1 cellular context compared by ENCODE assay signal in the genomic region with DNA sequence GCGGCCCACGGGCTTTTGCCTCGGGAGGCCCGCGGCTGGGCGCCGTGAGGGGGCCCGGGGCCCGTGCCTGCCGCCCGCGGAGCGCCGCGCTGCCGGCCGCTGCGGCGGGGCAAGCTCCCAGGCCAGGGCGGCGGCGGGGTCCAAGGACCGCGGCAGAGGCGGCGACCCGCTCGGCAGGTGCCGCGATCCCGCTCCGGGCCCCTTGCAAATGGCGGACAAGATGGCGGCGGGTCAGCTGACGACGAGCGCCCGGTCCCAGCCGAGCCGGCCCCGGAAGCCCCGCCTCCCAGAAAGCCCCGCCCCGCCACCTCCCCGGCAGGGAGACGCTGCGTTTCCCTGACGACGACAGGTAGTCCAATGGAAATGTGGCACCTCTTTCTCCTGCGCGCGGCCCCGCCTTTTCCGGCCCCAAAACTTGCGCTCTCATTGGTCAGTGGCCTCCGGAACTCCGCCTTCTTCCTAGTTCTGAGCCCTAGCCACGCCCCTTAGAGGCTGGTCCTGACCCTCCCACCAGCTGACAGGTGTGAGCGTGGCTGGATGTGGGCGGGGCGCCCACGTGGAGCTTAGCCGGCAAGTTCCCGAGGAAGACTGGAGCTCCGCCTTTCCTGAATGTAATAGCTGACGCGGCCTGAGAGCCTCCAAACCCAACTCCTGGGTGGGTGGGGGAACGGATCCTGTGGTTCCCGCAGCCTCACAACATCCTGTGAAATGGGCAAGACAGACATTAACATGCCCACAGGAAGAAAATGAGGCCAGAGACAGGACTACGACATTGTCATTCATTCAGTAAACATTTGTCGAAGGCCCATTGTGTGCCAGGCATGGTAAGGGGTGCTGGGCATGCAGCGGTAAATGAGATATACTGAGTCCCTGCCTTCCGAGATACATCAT.
A peak's percentile ranks its signal among the peaks of the same experiment; 100 is the strongest.
TF ChIP-seq lines count a peak whose summit lies in the region.

A gene (minus strand): TSS at position 228 of the 891 bp plus-strand sequence. CDS start 232 bp downstream, outside the sequence.

TF ChIP-seq in HepG2, 621 proteins besides CTCF, POLR2A, EP300 and RAD21 (continued from another document and continues in another):
- TF ChIP-seq, protein P1, sequence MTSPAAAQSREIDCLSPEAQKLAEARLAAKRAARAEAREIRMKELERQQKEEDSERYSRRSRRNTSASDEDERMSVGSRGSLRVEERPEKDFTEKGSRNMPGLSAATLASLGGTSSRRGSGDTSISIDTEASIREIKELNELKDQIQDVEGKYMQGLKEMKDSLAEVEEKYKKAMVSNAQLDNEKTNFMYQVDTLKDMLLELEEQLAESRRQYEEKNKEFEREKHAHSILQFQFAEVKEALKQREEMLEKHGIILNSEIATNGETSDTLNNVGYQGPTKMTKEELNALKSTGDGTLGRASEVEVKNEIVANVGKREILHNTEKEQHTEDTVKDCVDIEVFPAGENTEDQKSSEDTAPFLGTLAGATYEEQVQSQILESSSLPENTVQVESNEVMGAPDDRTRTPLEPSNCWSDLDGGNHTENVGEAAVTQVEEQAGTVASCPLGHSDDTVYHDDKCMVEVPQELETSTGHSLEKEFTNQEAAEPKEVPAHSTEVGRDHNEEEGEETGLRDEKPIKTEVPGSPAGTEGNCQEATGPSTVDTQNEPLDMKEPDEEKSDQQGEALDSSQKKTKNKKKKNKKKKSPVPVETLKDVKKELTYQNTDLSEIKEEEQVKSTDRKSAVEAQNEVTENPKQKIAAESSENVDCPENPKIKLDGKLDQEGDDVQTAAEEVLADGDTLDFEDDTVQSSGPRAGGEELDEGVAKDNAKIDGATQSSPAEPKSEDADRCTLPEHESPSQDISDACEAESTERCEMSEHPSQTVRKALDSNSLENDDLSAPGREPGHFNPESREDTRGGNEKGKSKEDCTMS (CRISPR knock-in tag; conservative IDR thresholded peaks at IDR 0.05): no peak
- no peak for TF ChIP-seq XRCC5 (optimal IDR thresholded peaks at IDR 0.05; ENCODE audit: low read length)
- TF ChIP-seq RBM39 (IDR thresholded peaks at IDR 0.05; ENCODE audit: low read depth, low read length, poor library complexity, severe bottlenecking): no peak
- no peak for TF ChIP-seq KLF15 (CRISPR knock-in tag; IDR thresholded peaks at IDR 0.05; ENCODE audit: borderline replicate concordance)
- TF ChIP-seq ARNT2 (CRISPR knock-in tag; IDR thresholded peaks at IDR 0.05; ENCODE audit: low read depth): no peak
- TF ChIP-seq, protein P2, sequence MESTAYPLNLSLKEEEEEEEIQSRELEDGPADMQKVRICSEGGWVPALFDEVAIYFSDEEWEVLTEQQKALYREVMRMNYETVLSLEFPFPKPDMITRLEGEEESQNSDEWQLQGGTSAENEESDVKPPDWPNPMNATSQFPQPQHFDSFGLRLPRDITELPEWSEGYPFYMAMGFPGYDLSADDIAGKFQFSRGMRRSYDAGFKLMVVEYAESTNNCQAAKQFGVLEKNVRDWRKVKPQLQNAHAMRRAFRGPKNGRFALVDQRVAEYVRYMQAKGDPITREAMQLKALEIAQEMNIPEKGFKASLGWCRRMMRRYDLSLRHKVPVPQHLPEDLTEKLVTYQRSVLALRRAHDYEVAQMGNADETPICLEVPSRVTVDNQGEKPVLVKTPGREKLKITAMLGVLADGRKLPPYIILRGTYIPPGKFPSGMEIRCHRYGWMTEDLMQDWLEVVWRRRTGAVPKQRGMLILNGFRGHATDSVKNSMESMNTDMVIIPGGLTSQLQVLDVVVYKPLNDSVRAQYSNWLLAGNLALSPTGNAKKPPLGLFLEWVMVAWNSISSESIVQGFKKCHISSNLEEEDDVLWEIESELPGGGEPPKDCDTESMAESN (CRISPR knock-in tag; conservative IDR thresholded peaks at IDR 0.05): no peak
- no peak for TF ChIP-seq POLR2AphosphoS5 (IDR thresholded peaks at IDR 0.05; ENCODE audit: low read depth, low read length)
- TF ChIP-seq, protein P3, sequence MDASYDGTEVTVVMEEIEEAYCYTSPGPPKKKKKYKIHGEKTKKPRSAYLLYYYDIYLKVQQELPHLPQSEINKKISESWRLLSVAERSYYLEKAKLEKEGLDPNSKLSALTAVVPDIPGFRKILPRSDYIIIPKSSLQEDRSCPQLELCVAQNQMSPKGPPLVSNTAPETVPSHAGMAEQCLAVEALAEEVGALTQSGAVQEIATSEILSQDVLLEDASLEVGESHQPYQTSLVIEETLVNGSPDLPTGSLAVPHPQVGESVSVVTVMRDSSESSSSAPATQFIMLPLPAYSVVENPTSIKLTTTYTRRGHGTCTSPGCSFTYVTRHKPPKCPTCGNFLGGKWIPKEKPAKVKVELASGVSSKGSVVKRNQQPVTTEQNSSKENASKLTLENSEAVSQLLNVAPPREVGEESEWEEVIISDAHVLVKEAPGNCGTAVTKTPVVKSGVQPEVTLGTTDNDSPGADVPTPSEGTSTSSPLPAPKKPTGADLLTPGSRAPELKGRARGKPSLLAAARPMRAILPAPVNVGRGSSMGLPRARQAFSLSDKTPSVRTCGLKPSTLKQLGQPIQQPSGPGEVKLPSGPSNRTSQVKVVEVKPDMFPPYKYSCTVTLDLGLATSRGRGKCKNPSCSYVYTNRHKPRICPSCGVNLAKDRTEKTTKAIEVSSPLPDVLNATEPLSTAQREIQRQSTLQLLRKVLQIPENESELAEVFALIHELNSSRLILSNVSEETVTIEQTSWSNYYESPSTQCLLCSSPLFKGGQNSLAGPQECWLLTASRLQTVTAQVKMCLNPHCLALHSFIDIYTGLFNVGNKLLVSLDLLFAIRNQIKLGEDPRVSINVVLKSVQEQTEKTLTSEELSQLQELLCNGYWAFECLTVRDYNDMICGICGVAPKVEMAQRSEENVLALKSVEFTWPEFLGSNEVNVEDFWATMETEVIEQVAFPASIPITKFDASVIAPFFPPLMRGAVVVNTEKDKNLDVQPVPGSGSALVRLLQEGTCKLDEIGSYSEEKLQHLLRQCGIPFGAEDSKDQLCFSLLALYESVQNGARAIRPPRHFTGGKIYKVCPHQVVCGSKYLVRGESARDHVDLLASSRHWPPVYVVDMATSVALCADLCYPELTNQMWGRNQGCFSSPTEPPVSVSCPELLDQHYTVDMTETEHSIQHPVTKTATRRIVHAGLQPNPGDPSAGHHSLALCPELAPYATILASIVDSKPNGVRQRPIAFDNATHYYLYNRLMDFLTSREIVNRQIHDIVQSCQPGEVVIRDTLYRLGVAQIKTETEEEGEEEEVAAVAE (CRISPR knock-in tag; IDR thresholded peaks at IDR 0.05; ENCODE audit: borderline replicate concordance): no peak
- TF ChIP-seq, protein P4, sequence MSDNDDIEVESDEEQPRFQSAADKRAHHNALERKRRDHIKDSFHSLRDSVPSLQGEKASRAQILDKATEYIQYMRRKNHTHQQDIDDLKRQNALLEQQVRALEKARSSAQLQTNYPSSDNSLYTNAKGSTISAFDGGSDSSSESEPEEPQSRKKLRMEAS (IDR thresholded peaks at IDR 0.05): peak; percentile 99
- TF ChIP-seq, protein P5, sequence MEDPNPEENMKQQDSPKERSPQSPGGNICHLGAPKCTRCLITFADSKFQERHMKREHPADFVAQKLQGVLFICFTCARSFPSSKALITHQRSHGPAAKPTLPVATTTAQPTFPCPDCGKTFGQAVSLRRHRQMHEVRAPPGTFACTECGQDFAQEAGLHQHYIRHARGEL (CRISPR knock-in tag; IDR thresholded peaks at IDR 0.05): no peak
- TF ChIP-seq KAT8 (CRISPR knock-in tag; IDR thresholded peaks at IDR 0.05): 0 out of 2 replicates have a peak, but pooled peaks have one; percentile 35
- no peak for TF ChIP-seq SUZ12 (IDR thresholded peaks at IDR 0.05; ENCODE audit: low read depth, low read length)
- TF ChIP-seq ZBTB20 (CRISPR knock-in tag; IDR thresholded peaks at IDR 0.05; ENCODE audit: borderline replicate concordance, low read depth): no peak
- no peak for TF ChIP-seq RARG (CRISPR knock-in tag; IDR thresholded peaks at IDR 0.05; ENCODE audit: low read depth)
- no peak for TF ChIP-seq ZFP41 (CRISPR knock-in tag; IDR thresholded peaks at IDR 0.05; ENCODE audit: borderline replicate concordance)
- no peak for TF ChIP-seq ZNF383 (CRISPR knock-in tag; IDR thresholded peaks at IDR 0.05; ENCODE audit: borderline replicate concordance)
- TF ChIP-seq ZKSCAN5 (CRISPR knock-in tag; IDR thresholded peaks at IDR 0.05): no peak
- 0 out of 2 replicates have a peak, but pooled peaks have one; percentile 1 for TF ChIP-seq NKX3-1 (CRISPR knock-in tag; IDR thresholded peaks at IDR 0.05)
- TF ChIP-seq, protein P6, sequence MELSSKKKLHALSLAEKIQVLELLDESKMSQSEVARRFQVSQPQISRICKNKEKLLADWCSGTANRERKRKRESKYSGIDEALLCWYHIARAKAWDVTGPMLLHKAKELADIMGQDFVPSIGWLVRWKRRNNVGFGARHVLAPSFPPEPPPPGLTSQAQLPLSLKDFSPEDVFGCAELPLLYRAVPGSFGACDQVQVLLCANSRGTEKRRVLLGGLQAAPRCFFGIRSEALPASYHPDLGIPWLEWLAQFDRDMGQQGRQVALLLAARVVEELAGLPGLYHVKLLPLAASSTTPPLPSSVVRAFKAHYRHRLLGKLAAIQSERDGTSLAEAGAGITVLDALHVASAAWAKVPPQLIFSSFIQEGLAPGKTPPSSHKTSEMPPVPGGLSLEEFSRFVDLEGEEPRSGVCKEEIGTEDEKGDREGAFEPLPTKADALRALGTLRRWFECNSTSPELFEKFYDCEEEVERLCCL (CRISPR knock-in tag; IDR thresholded peaks at IDR 0.05; ENCODE audit: borderline replicate concordance): no peak
- TF ChIP-seq MAFK (conservative IDR thresholded peaks at IDR 0.05 in 1 of 2, IDR thresholded peaks at IDR 0.05 in 1 of 2; ENCODE audit: low read length in 2 of 2): no peak
- TF ChIP-seq, protein P7, sequence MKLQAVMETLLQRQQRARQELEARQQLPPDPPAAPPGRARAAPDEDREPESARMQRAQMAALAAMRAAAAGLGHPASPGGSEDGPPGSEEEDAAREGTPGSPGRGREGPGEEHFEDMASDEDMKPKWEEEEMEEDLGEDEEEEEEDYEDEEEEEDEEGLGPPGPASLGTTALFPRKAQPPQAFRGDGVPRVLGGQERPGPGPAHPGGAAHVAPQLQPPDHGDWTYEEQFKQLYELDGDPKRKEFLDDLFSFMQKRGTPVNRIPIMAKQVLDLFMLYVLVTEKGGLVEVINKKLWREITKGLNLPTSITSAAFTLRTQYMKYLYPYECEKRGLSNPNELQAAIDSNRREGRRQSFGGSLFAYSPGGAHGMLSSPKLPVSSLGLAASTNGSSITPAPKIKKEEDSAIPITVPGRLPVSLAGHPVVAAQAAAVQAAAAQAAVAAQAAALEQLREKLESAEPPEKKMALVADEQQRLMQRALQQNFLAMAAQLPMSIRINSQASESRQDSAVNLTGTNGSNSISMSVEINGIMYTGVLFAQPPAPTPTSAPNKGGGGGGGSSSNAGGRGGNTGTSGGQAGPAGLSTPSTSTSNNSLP (IDR thresholded peaks at IDR 0.05; ENCODE audit: low read depth, low read length): no peak
- TF ChIP-seq TCF7 (IDR thresholded peaks at IDR 0.05; ENCODE audit: low read depth): no peak
- TF ChIP-seq, protein P8, sequence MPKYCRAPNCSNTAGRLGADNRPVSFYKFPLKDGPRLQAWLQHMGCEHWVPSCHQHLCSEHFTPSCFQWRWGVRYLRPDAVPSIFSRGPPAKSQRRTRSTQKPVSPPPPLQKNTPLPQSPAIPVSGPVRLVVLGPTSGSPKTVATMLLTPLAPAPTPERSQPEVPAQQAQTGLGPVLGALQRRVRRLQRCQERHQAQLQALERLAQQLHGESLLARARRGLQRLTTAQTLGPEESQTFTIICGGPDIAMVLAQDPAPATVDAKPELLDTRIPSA (CRISPR knock-in tag; IDR thresholded peaks at IDR 0.05; ENCODE audit: borderline replicate concordance): no peak
- no peak for TF ChIP-seq ZNF660 (CRISPR knock-in tag; IDR thresholded peaks at IDR 0.05; ENCODE audit: borderline replicate concordance, low read depth)
- TF ChIP-seq, protein P9, sequence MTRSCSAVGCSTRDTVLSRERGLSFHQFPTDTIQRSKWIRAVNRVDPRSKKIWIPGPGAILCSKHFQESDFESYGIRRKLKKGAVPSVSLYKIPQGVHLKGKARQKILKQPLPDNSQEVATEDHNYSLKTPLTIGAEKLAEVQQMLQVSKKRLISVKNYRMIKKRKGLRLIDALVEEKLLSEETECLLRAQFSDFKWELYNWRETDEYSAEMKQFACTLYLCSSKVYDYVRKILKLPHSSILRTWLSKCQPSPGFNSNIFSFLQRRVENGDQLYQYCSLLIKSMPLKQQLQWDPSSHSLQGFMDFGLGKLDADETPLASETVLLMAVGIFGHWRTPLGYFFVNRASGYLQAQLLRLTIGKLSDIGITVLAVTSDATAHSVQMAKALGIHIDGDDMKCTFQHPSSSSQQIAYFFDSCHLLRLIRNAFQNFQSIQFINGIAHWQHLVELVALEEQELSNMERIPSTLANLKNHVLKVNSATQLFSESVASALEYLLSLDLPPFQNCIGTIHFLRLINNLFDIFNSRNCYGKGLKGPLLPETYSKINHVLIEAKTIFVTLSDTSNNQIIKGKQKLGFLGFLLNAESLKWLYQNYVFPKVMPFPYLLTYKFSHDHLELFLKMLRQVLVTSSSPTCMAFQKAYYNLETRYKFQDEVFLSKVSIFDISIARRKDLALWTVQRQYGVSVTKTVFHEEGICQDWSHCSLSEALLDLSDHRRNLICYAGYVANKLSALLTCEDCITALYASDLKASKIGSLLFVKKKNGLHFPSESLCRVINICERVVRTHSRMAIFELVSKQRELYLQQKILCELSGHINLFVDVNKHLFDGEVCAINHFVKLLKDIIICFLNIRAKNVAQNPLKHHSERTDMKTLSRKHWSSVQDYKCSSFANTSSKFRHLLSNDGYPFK (CRISPR knock-in tag; IDR thresholded peaks at IDR 0.05; ENCODE audit: borderline replicate concordance): no peak; the same call in 1 of the 2 replicates
- no peak for TF ChIP-seq NCOA2 (CRISPR knock-in tag; IDR thresholded peaks at IDR 0.05)
- no peak for TF ChIP-seq MAFF (IDR thresholded peaks at IDR 0.05; ENCODE audit: low read depth, low read length)
- peak; percentile 41; the same call in 1 of the 2 replicates for TF ChIP-seq ELF3 (CRISPR knock-in tag; IDR thresholded peaks at IDR 0.05)
- TF ChIP-seq, protein P10, sequence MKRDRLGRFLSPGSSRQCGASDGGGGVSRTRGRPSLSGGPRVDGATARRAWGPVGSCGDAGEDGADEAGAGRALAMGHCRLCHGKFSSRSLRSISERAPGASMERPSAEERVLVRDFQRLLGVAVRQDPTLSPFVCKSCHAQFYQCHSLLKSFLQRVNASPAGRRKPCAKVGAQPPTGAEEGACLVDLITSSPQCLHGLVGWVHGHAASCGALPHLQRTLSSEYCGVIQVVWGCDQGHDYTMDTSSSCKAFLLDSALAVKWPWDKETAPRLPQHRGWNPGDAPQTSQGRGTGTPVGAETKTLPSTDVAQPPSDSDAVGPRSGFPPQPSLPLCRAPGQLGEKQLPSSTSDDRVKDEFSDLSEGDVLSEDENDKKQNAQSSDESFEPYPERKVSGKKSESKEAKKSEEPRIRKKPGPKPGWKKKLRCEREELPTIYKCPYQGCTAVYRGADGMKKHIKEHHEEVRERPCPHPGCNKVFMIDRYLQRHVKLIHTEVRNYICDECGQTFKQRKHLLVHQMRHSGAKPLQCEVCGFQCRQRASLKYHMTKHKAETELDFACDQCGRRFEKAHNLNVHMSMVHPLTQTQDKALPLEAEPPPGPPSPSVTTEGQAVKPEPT (CRISPR knock-in tag; IDR thresholded peaks at IDR 0.05; ENCODE audit: low read depth): no peak
- no peak for TF ChIP-seq PHF20 (CRISPR knock-in tag; IDR thresholded peaks at IDR 0.05)
- no peak for TF ChIP-seq KMT2A (CRISPR knock-in tag; IDR thresholded peaks at IDR 0.05)
- no peak for TF ChIP-seq ZNF260 (CRISPR knock-in tag; IDR thresholded peaks at IDR 0.05; ENCODE audit: borderline replicate concordance, low read depth)
